In the genomic region with DNA sequence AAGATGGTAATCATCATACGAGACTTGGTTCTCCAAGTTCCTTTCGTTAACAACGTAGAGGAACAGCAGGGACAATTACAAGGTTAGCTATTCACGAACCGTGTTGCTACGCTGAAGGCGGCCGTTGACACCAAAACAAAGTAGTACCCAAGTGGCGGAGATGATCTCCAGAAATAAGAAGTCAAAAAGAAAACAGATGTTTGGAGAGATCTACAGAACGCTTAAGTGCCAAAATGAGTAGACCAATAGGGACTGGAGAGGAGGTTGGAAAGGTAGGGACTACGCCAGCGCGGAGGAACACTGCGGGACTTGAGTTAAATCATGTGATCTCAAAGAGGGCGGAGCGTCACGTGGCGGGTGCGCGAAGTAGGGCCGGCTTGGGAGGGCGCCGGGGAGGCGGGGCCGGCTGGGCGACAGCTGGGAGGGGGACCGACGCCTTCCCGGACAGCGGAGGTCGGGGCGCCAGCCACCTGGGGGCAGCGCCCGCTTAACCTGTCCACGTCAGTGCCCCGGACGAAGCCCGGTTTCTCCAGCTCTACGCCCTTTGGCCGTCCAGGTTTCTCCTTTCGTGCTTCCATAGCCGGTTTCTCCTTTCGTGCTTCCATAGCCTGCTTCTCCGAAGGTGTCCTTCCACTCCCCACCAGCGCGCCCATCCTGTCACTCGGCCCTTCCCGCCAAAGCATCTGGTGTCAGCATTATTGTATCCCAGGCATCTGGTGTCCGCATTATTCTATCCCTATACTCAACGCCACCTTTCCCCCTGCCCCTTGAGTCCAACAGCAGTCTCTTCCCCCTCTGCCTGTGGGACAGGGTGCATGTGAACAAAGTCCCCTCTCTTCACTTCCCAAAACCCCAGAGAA, we compare ENCODE assay signal across 8 cellular contexts. TPM values are rescaled to one million over a fixed set of nuclear protein-coding genes. Genes with fewer than 3 reads are reported as not detected.
DNase-seq lines count a peak whose midpoint lies in the region; ATAC-seq and TF ChIP-seq lines count a peak whose summit lies in the region.

No MANE protein-coding gene starts in this region.

- no peaks in the 10 kb centered on the region for H3K9me3 ChIP-seq in prostate gland

- H3K27ac ChIP-seq in prostate gland, result peak overlapping the region; percentile 98

- peaks cover 9% of the 10 kb centered on the region for H3K36me3 ChIP-seq in GM06990 (ENCODE audit: control insufficient read depth, insufficient read depth, low read length)
- H3K36me3 ChIP-seq in prostate gland, result peaks cover 0 to 18% of the 10 kb centered on the region in 2 donors

- H3K27me3 ChIP-seq in GM06990 (replicated peaks; ENCODE audit: control insufficient read depth, insufficient read depth, low read length) (no peaks in the 10 kb centered on the region), prostate gland (replicated peaks; ENCODE audit: insufficient read depth) (no peaks in the 10 kb centered on the region)

- WGBS in prostate gland, result 1% methylated on average over 44 of the region's 50 CpGs

- peak; percentile 85 for TF ChIP-seq POLR2A in prostate gland (IDR thresholded peaks at IDR 0.05)

- TF ChIP-seq CTCF in GM06990 (IDR thresholded peaks at IDR 0.05; ENCODE audit: insufficient read depth, low read length, poor library complexity, severe bottlenecking) (no peak), prostate gland (IDR thresholded peaks at IDR 0.05) (peak in 2 of 4 experiments; percentile 40 to 41)

- intact Hi-C loops in left ventricle myocardium superior (cut with micrococcal nuclease), result no loop called here
- intact Hi-C loops in prostate gland (cut with DNase I), result no loop called here

- H3K4me3 ChIP-seq in GM06990 (replicated peaks; ENCODE audit: low read depth, low read length) (peak overlapping the region; percentile 97), prostate gland (peak overlapping the region; percentile 76 to 84)

- peaks cover 14% of the 10 kb centered on the region for H3K4me1 ChIP-seq in prostate gland (replicated peaks)

- DNase-seq in GM06990 (ENCODE audit: extremely low read depth, insufficient read length), result peak; percentile 92
- peak; percentile 91 for DNase-seq in NCI-H1436 (lab: John Stamatoyannopoulos, UW)
- DNase-seq in T-helper 1 cell, result peak; percentile 90 to 96 (median 93)
- peak; percentile 79 for DNase-seq in amniotic stem cell (lab: John Stamatoyannopoulos, UW)
- DNase-seq in left ventricle myocardium superior, result peak; percentile 98
- peak; percentile 95 for DNase-seq in prostate gland (ENCODE audit: low spot score)
- peak; percentile 98 for DNase-seq in ureter (ENCODE audit: low spot score)

- peak; percentile 33 for ATAC-seq in HG02610 (IDR thresholded peaks at IDR 0.05; ENCODE audit: unreplicated experiment)
- ATAC-seq in left ventricle myocardium superior, result peak; percentile 63

RNA-seq across cellular contexts. Expression of a gene that starts 0.7 kb away (rescaled TPM):
- 456 TPM for total RNA-seq in left ventricle myocardium superior
- total RNA-seq in prostate gland, result 100 to 1,000 TPM; 493 to 527 TPM
- 453 TPM for total RNA-seq in ureter

RNA-seq across cellular contexts. Expression of a gene that starts 3.7 kb away (rescaled TPM):
- total RNA-seq in left ventricle myocardium superior (29.4 TPM), prostate gland (10 to 100 TPM; 41.2 to 92.5 TPM), ureter (37.6 TPM)

RNA-seq across cellular contexts. Expression of a gene that starts 8.6 kb away (rescaled TPM):
- total RNA-seq in left ventricle myocardium superior (122 TPM), prostate gland (100 to 1,000 TPM in 1 of 2 donors, 10 to 100 TPM in 1; 61.2 to 107 TPM), ureter (116 TPM)

RNA-seq across cellular contexts. Expression of a gene that starts 8.6 kb away (rescaled TPM):
- total RNA-seq in left ventricle myocardium superior, result 23.5 TPM
- 100 to 1,000 TPM in 1 of 2 donors, 10 to 100 TPM in 1; 52.3 to 116 TPM for total RNA-seq in prostate gland
- 38.4 TPM for total RNA-seq in ureter

RNA-seq across cellular contexts. Expression of a gene that starts 9.1 kb away (rescaled TPM):
- 85.3 TPM for total RNA-seq in left ventricle myocardium superior
- total RNA-seq in prostate gland, result 10 to 100 TPM; 50.1 to 65.2 TPM
- 46.3 TPM for total RNA-seq in ureter

Comparison
In these comparisons a context has a peak if more than half of its experiments do, and no peak if none do; other contexts are left out.
1. Peak in every context shown above with its lines: DNase-seq, ATAC-seq, H3K4me3 ChIP-seq and H3K27ac ChIP-seq.